Comparison of ENCODE assay signal across 1 cellular context in the genomic region with DNA sequence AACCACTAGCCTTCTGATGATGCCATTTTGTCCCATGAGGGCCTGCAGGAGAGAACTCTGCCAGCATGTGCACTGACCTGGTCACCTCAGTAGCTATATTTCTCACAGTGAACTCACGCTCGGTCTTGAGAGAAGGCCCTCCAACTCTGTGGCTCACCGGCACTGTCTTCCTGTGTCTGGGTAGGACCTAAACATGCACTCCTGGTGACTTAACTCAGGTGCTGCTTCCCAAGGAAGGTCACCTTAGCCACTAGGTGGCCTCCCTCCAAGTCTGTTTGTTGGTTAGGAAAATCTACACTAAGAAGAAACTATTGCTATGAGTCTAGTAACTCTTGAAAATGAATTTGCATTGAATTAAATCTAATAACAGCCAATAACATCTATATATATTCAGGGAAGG.
TF ChIP-seq lines count a peak whose summit lies in the region.

No MANE protein-coding gene starts in this region.

TF ChIP-seq in HepG2, 621 proteins besides CTCF, POLR2A, EP300 and RAD21:
- TF ChIP-seq GRHL1 (CRISPR knock-in tag; conservative IDR thresholded peaks at IDR 0.05) = no peak
- 0 out of 2 replicates have a peak, but pooled peaks have one; percentile 37 for TF ChIP-seq STAG1 (CRISPR knock-in tag; IDR thresholded peaks at IDR 0.05)
TF ChIP-seq in HepG2: peak in this region for 1.
